In the genomic region with DNA sequence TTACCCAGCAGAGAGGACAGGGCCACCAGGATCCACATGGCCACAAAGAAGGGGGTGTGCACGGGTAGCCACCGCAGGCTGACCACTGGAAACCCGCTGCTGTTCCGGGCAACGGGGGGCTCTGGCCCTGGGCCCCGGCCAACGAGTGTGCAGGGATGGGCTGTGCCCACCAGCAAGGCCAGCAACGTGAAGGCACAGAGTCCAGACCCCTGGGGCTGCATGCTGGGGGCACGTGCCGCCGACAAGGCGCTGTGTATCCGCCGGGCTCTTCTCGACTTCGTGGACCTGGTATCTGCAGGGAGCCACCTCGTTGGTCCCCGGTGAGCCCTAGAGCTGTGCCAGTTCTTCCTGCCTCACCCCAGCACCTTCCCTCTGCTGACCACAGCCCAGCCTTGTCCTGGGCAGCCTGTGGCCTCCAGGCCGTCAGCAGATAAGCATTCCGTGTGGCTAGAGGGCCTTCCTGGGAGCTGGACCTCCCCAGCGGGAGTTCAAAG, we compare ENCODE assay signal across 22 cellular contexts. TPM values are rescaled to one million over a fixed set of nuclear protein-coding genes. Genes with fewer than 3 reads are reported as not detected.
DNase-seq lines count a peak whose midpoint lies in the region; ATAC-seq, FAIRE-seq and TF ChIP-seq lines count a peak whose summit lies in the region.
"Had no signal": no experiment of that assay in that cellular context is flagged by ENCODE, and none has a peak within 500 bp of the region (broad histone marks: within the 10 kb centered on the region; RNA-seq: fewer than 3 reads in every experiment).

No MANE protein-coding gene starts in this region.

- H2BK15ac ChIP-seq in neuronal stem cell (ENCODE audit: low read length) = peak overlapping the region; percentile 67

- no peak for TF ChIP-seq CTCF in K562 (IDR thresholded peaks at IDR 0.05 in 2 of 3, conservative IDR thresholded peaks at IDR 0.05 in 1 of 3; ENCODE audit: insufficient read depth in 2 of 3, low read depth in 1 of 3, low read length in 3 of 3)
- no peak for TF ChIP-seq CTCF in right atrium auricular region (IDR thresholded peaks at IDR 0.05)

- POLR2A ChIA-PET in K562 (lab: Yijun Ruan, JAX) = interaction anchor here (1.2 kb wide), 1 partner anchor 35 kb away, joined by 3 read pairs; no protein-coding TSS in a partner anchor

- H3K27ac ChIP-seq in K562 (ENCODE audit: extremely low read depth, low read depth, low read length) = no peak overlapping the region
- no peak overlapping the region for H3K27ac ChIP-seq in neuronal stem cell (replicated peaks; ENCODE audit: low read length)
- no peak overlapping the region for H3K27ac ChIP-seq in right atrium auricular region
- H3K27ac ChIP-seq: A549, PC-9, RWPE1 had no signal

- H3K9me1 ChIP-seq in K562 (ENCODE audit: control insufficient read depth, insufficient read depth, low read length) = no peaks in the 10 kb centered on the region

- no peak for TF ChIP-seq EP300 in K562 (IDR thresholded peaks at IDR 0.05; ENCODE audit: low read length)

- CTCF ChIA-PET in K562 (lab: Yijun Ruan, JAX; ENCODE audit: low intra/inter-chr PET ratio) = no interaction called here

- intact Hi-C loops in K562 (cut with micrococcal nuclease) = no loop called here

- no peak overlapping the region for H2BK120ac ChIP-seq in neuronal stem cell (ENCODE audit: low read depth, low read length)

- H3K4me2 ChIP-seq in K562 (ENCODE audit: insufficient read depth, low read length) = no peak overlapping the region
- H3K4me2 ChIP-seq in neuronal stem cell (ENCODE audit: insufficient read depth, low read length, poor library complexity, severe bottlenecking) = no peak overlapping the region
- H3K4me2 ChIP-seq: A549, PC-9 had no signal

- peak overlapping the region; percentile 93 for H3K23ac ChIP-seq in neuronal stem cell (ENCODE audit: low read depth, low read length, poor library complexity)

- H3K4me1 ChIP-seq in K562 (replicated peaks in 1 of 2; ENCODE audit: control insufficient read depth in 2 of 2, insufficient read depth in 2 of 2, low read length in 2 of 2) (peaks cover 0 to 30% of the 10 kb centered on the region in 2 experiments; a peak in 2 of 5 replicates), neuronal stem cell (ENCODE audit: control insufficient read depth in 2 of 2, insufficient read depth in 1 of 2, low read depth in 1 of 2, low read length in 2 of 2) (no peaks in the 10 kb centered on the region), right atrium auricular region (no peaks in the 10 kb centered on the region)
- H3K4me1 ChIP-seq: A549 had no signal

- H3K9ac ChIP-seq in K562 (ENCODE audit: insufficient read depth in 1 of 2, low read depth in 2 of 2, low read length in 2 of 2) (0 out of 4 replicates have a peak overlapping the region, but pooled peaks of 1 of the 2 experiments have one; percentile 10), neuronal stem cell (ENCODE audit: low read depth, low read length, poor library complexity) (no peak overlapping the region)

- H2AK5ac ChIP-seq in neuronal stem cell (ENCODE audit: low read depth, low read length) = peak overlapping the region; percentile 5

- H3K79me2 ChIP-seq in K562 (ENCODE audit: control insufficient read depth, insufficient read depth, low read length) = no peaks in the 10 kb centered on the region

- BruUV-seq in K562 (replicated peaks; lab: Mats Ljungman, UMichigan) = no TSS peak

- H3K36me3 ChIP-seq in K562 (ENCODE audit: control insufficient read depth, insufficient read depth, low read length) (no peaks in the 10 kb centered on the region), neuronal stem cell (replicated peaks in 1 of 2; ENCODE audit: control insufficient read depth in 2 of 2, insufficient read depth in 2 of 2, low read length in 2 of 2) (no peaks in the 10 kb centered on the region), right atrium auricular region (no peaks in the 10 kb centered on the region)

- in situ Hi-C loops in K562 (cut with MboI) = no loop called here

- H4K8ac ChIP-seq in neuronal stem cell (ENCODE audit: low read depth, low read length) = no peak overlapping the region

- no peak overlapping the region for H4K91ac ChIP-seq in neuronal stem cell (ENCODE audit: low read depth, low read length, poor library complexity)

- 1% methylated on average over 21 of the region's 21 CpGs for WGBS in K562 (ENCODE audit: insufficient coverage, low coverage, missing lambda C conversion rate)
- WGBS in neuronal stem cell (ENCODE audit: extremely low coverage in 2 of 2, insufficient read length in 2 of 2, insufficient replicate concordance in 1 of 2), 2 donors = no CpG with 5 or more reads among the region's 21 CpGs

- TF ChIP-seq RAD21 in K562 (CRISPR knock-in tag; conservative IDR thresholded peaks at IDR 0.05 in 1 of 2, IDR thresholded peaks at IDR 0.05 in 1 of 2) = no peak

- H3K79me1 ChIP-seq in neuronal stem cell (ENCODE audit: low read depth, low read length) = peaks cover 2% of the 10 kb centered on the region

- no peak overlapping the region for H3K14ac ChIP-seq in neuronal stem cell (ENCODE audit: low read length)

- FAIRE-seq in HTR-8/SVneo (lab: Jason Lieb, UNC) (peak; percentile 65), K562 (lab: Jason Lieb, UNC) (no peak)
- FAIRE-seq: A549, HepG2 had no signal

- H2BK12ac ChIP-seq in neuronal stem cell (ENCODE audit: low read length) = no peak overlapping the region

- ATAC-seq in K562 (no peak), GM19023 (IDR thresholded peaks at IDR 0.05; ENCODE audit: unreplicated experiment) (no peak)
- ATAC-seq: A549, HepG2, SK-N-SH treated with all-trans-retinoic acid at 6 μM for 48 hours had no signal

- no peak overlapping the region for H2BK5ac ChIP-seq in neuronal stem cell (ENCODE audit: low read length)

- H3K18ac ChIP-seq in neuronal stem cell (ENCODE audit: low read length) = no peak overlapping the region

- TF ChIP-seq POLR2A in K562 (conservative IDR thresholded peaks at IDR 0.05) = no peak

- H3K27me3 ChIP-seq in K562 (ENCODE audit: control insufficient read depth in 2 of 2, insufficient read depth in 2 of 2, low read length in 2 of 2) = peaks cover 55 to 79% of the 10 kb centered on the region in 2 experiments
- H3K27me3 ChIP-seq in neuronal stem cell (ENCODE audit: control insufficient read depth in 3 of 3, insufficient read depth in 3 of 3, low read depth in 1 of 3, low read length in 3 of 3) = peaks cover 0 to 55% (median 12%) of the 10 kb centered on the region in 3 experiments
- H3K27me3 ChIP-seq in right atrium auricular region = peaks cover 0 to 5% of the 10 kb centered on the region in 2 donors

- DNase-seq in HTR-8/SVneo (ENCODE audit: insufficient read length, low spot score) = no peak
- DNase-seq in K562 (ENCODE audit: extremely low read depth in 1 of 4, low spot score in 3 of 4) = no peak
- no peak for DNase-seq in neuronal stem cell (ENCODE audit: low spot score)
- DNase-seq in ureter (ENCODE audit: low spot score) = peak; percentile 36
- DNase-seq in right atrium auricular region (ENCODE audit: low spot score) = no peak
- no peak for DNase-seq in HCEC 1CT
- DNase-seq: CD4-positive, CD25-positive, alpha-beta regulatory T cell; COR-L47; DMS79; KBM-7; NCI-H1092 treated with DMSO at 0.1 percent for 48 hours; NCI-H146; NCI-H2029; NCI-H226; NCI-H510A treated with DMSO at 0.1 percent for 48 hours; NCI-H748 treated with DMSO at 0.1 percent for 48 hours; PC-9 had no signal

- no peak overlapping the region for H3K4ac ChIP-seq in neuronal stem cell (ENCODE audit: low read length)

- no peaks in the 10 kb centered on the region for H4K20me1 ChIP-seq in K562 (replicated peaks; ENCODE audit: control insufficient read depth, insufficient read depth, low read length)

- H3K4me3 ChIP-seq in K562 (no peak overlapping the region), neuronal stem cell (ENCODE audit: low read length in 2 of 2) (no peak overlapping the region), right atrium auricular region (no peak overlapping the region)
- H3K4me3 ChIP-seq: A549, PC-9 had no signal

- no peaks in the 10 kb centered on the region for H3K9me3 ChIP-seq in K562 (replicated peaks; ENCODE audit: control insufficient read depth, insufficient read depth, low read depth, low read length)
- peaks cover 7 to 13% of the 10 kb centered on the region in 2 donors for H3K9me3 ChIP-seq in neuronal stem cell (replicated peaks in 1 of 2; ENCODE audit: control insufficient read depth in 2 of 2, insufficient read depth in 1 of 2, low read depth in 1 of 2, low read length in 2 of 2)
- H3K9me3 ChIP-seq in right atrium auricular region = peaks cover 0 to 5% of the 10 kb centered on the region in 2 donors

- H2AFZ ChIP-seq in K562 (ENCODE audit: low read depth, low read length) = no peak overlapping the region
- no peak overlapping the region for H2AFZ ChIP-seq in neuronal stem cell (ENCODE audit: low read length)
- H2AFZ ChIP-seq: PC-9 had no signal

RNA-seq across cellular contexts. Expression of gene CEP72, which starts 42.2 kb away (rescaled TPM):
- total RNA-seq in K562 (2011; cell fraction: chromatin; rRNA removed; ENCODE audit: low replicate concordance) = 124 and 152 TPM in 2 replicates
- total RNA-seq in K562 (2011; cell fraction: nucleolus; rRNA removed) = 76.5 and 81.0 TPM in 2 replicates
- 63.1 and 68.9 TPM in 2 replicates for total RNA-seq in K562 (2011; cell fraction: nucleoplasm; rRNA removed)
- total RNA-seq in K562 (2014; rRNA removed) (17.6 and 27.4 TPM in 2 replicates), K562 (2014; rRNA removed; fragmentation: Illumina TruSeq; extraction: Trizol) (9.4 and 11.3 TPM in 2 replicates), K562 (2015; rRNA removed; fragmentation: Illumina TruSeq; extraction: Trizol) (16.3 and 17.4 TPM in 2 replicates), K562 (2021) (33.3 and 38.1 TPM in 2 replicates), ureter (10.9 TPM), right atrium auricular region (1 to 10 TPM in 1 of 2 donors, under 1 TPM in 1; 0.41 to 1.0 TPM)
- polyA plus RNA-seq in K562 (2011; rRNA removed) (14.0 and 17.8 TPM in 2 replicates), K562 (2014; fragmentation: Illumina TruSeq; extraction: Trizol) (14.2 and 15.2 TPM in 2 replicates), K562 (2014; fragmentation: Nextera tagmentation; extraction: Ambion mirVana) (1 to 10 TPM in 1 of 2 experiments, under 1 TPM in 1; 0.89 to 1.4 TPM), K562 (2014; rRNA removed) (19.9 and 28.6 TPM in 2 replicates)
- 11.8 and 15.1 TPM in 2 replicates for polyA plus RNA-seq in K562 (2011; cell fraction: cytosol; rRNA removed)
- polyA plus RNA-seq in K562 (2011; cell fraction: nucleus; rRNA removed) = 32.3 and 49.2 TPM in 2 replicates
- 15.2 and 20.5 TPM in 2 replicates for polyA plus RNA-seq in K562 (2012)
- polyA minus RNA-seq in K562 (2011; rRNA and poly(A)+ RNA removed) = 23.6 and 27.4 TPM in 2 replicates
- polyA minus RNA-seq in K562 (2011; cell fraction: cytosol; rRNA and poly(A)+ RNA removed) = 19.7 and 26.2 TPM in 2 replicates
- polyA minus RNA-seq in K562 (2011; cell fraction: nucleus; rRNA and poly(A)+ RNA removed) = 40.4 and 45.3 TPM in 2 replicates
- 6.8 TPM for polyA plus RNA-seq in neuronal stem cell (2013, experiment 1 of 2)
- 6.1 TPM for polyA plus RNA-seq in neuronal stem cell (2013, experiment 2 of 2)

RNA-seq across cellular contexts. Expression of gene SLC9A3, which starts 45.7 kb away (rescaled TPM):
- total RNA-seq in K562 (2011; cell fraction: chromatin; rRNA removed; ENCODE audit: low replicate concordance) = 2.7 and 4.4 TPM in 2 replicates
- 4.6 and 5.5 TPM in 2 replicates for total RNA-seq in K562 (2011; cell fraction: nucleolus; rRNA removed)
- 3.2 and 4.1 TPM in 2 replicates for total RNA-seq in K562 (2011; cell fraction: nucleoplasm; rRNA removed)
- 4.7 and 6.7 TPM in 2 replicates for total RNA-seq in K562 (2014; rRNA removed)
- 1.3 and 1.5 TPM in 2 replicates for total RNA-seq in K562 (2014; rRNA removed; fragmentation: Illumina TruSeq; extraction: Trizol)
- total RNA-seq in K562 (2015; rRNA removed; fragmentation: Illumina TruSeq; extraction: Trizol) = 2.1 and 2.9 TPM in 2 replicates
- 4.0 and 4.4 TPM in 2 replicates for total RNA-seq in K562 (2021)
- polyA plus RNA-seq in K562 (2011; rRNA removed) = 2.6 and 3.7 TPM in 2 replicates
- polyA plus RNA-seq in K562 (2011; cell fraction: cytosol; rRNA removed) = 3.0 and 6.6 TPM in 2 replicates
- polyA plus RNA-seq in K562 (2011; cell fraction: nucleus; rRNA removed) = 4.7 and 8.2 TPM in 2 replicates
- 3.0 and 3.6 TPM in 2 replicates for polyA plus RNA-seq in K562 (2012)
- polyA plus RNA-seq in K562 (2014; fragmentation: Illumina TruSeq; extraction: Trizol) = 3.6 and 3.7 TPM in 2 replicates
- not detected for polyA plus RNA-seq in K562 (2014; fragmentation: Nextera tagmentation; extraction: Ambion mirVana)
- polyA plus RNA-seq in K562 (2014; rRNA removed) = 5.8 and 7.3 TPM in 2 replicates
- polyA minus RNA-seq in K562 (2011; rRNA and poly(A)+ RNA removed) = 0.99 and 1.2 TPM in 2 replicates
- polyA minus RNA-seq in K562 (2011; cell fraction: cytosol; rRNA and poly(A)+ RNA removed) = 0.82 and 2.1 TPM in 2 replicates
- 3.0 and 3.6 TPM in 2 replicates for polyA minus RNA-seq in K562 (2011; cell fraction: nucleus; rRNA and poly(A)+ RNA removed)
- 3.3 TPM for polyA plus RNA-seq in neuronal stem cell (2013, experiment 1 of 2)
- polyA plus RNA-seq in neuronal stem cell (2013, experiment 2 of 2) = 3.2 TPM
- total RNA-seq in ureter = 1.1 TPM
- 1 to 10 TPM; 1.8 to 2.3 TPM for total RNA-seq in right atrium auricular region
